3 cellular contexts compared by ENCODE assay signal in the genomic region with DNA sequence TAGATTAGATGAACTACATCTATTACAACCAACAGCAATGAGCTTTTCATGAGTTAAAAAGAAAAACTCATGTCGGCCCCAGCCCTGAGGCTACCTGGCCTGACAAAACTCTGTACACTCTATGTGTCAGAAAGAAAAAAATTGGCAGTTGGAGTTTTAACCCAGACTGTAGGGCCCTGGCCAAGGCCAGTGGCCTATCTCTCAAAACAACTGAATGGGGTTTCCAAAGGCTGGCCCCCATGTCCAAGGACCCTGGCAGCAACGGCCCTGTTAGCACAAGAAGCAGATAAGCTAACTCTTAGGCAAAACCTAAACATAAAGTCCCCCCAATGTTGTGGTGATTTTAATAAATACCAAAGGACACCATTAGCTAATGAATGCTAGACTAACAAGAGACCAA. TPM values are rescaled to one million over a fixed set of nuclear protein-coding genes. Genes with fewer than 3 reads are reported as not detected.
"Had no signal": no experiment of that assay in that cellular context is flagged by ENCODE, and none has a peak within 500 bp of the region (broad histone marks: within the 10 kb centered on the region; RNA-seq: fewer than 3 reads in every experiment).

No MANE protein-coding gene starts in this region.

RNA-seq across cellular contexts. Expression of a gene that starts 4.9 kb away (rescaled TPM):
- total RNA-seq: OCI-LY7 had no signal

RNA-seq across cellular contexts. Expression of a gene that starts 59.9 kb away (rescaled TPM):
- total RNA-seq: OCI-LY7, PC-3, SJSA1 had no signal
